In genomic region chr4:121272526-121272925, GRCh38 we compare ENCODE assay signal across 10 cellular contexts.
DNase-seq lines count a peak whose midpoint lies in the region; ATAC-seq lines count a peak whose summit lies in the region.
"Had no signal": no experiment of that assay in that cellular context is flagged by ENCODE, and none has a peak within 500 bp of the region (broad histone marks: within the 10 kb centered on the region; RNA-seq: fewer than 3 reads in every experiment).

No MANE protein-coding gene starts in this region.

- peaks cover 16% of the 10 kb centered on the region for H3K4me1 Mint-ChIP-seq in activated CD4-positive, alpha-beta memory T cell treated with anti-CD3 and anti-CD28 coated beads for 36 hours (ENCODE audit: low read depth)
- H3K4me1 Mint-ChIP-seq in naive thymus-derived CD8-positive, alpha-beta T cell = peaks cover 3 to 10% (median 8%) of the 10 kb centered on the region in 4 donors

- peak; percentile 82 for DNase-seq in A172 (ENCODE audit: low spot score)
- no peak for DNase-seq in activated CD4-positive, alpha-beta memory T cell treated with anti-CD3 and anti-CD28 coated beads for 36 hours
- no peak for DNase-seq in kidney glomerular epithelial cell (lab: John Stamatoyannopoulos, UW)
- DNase-seq in naive thymus-derived CD8-positive, alpha-beta T cell = no peak
- DNase-seq in activated CD4-positive, alpha-beta T cell treated with anti-CD3 and anti-CD28 coated beads for 48 hours = no peak
- DNase-seq in activated effector memory CD4-positive, alpha-beta T cell treated with Interleukin-2 at 50 U/mL for 16 hours = no peak
- DNase-seq: BE2C, testis had no signal

- no peaks in the 10 kb centered on the region for H3K9me3 Mint-ChIP-seq in activated CD4-positive, alpha-beta memory T cell treated with anti-CD3 and anti-CD28 coated beads for 36 hours
- no peaks in the 10 kb centered on the region for H3K9me3 Mint-ChIP-seq in naive thymus-derived CD8-positive, alpha-beta T cell

- CTCF ChIA-PET in activated CD4-positive, alpha-beta memory T cell treated with anti-CD3 and anti-CD28 coated beads for 36 hours (lab: Charles Lee) = interaction anchor here (1.0 to 5.2 kb wide), 5 partner anchors 21 to 84 kb away, joined by 4 to 33 read pairs (median 19); no protein-coding TSS in a partner anchor

- no peak overlapping the region for H3K4me3 Mint-ChIP-seq in activated CD4-positive, alpha-beta memory T cell treated with anti-CD3 and anti-CD28 coated beads for 36 hours
- H3K4me3 Mint-ChIP-seq in naive thymus-derived CD8-positive, alpha-beta T cell = no peak overlapping the region

- peak overlapping the region; percentile 56 for H3K27ac Mint-ChIP-seq in activated CD4-positive, alpha-beta memory T cell treated with anti-CD3 and anti-CD28 coated beads for 36 hours
- H3K27ac Mint-ChIP-seq in naive thymus-derived CD8-positive, alpha-beta T cell = no peak overlapping the region

- POLR2A ChIA-PET in activated CD4-positive, alpha-beta memory T cell treated with anti-CD3 and anti-CD28 coated beads for 36 hours (lab: Charles Lee) = interaction anchor here (0.8 to 1.7 kb wide), 6 partner anchors 16 to 80 kb away, joined by 3 to 11 read pairs (median 6); no protein-coding TSS in a partner anchor
- POLR2A ChIA-PET in naive thymus-derived CD8-positive, alpha-beta T cell (lab: Charles Lee) = no interaction called here

- H3K36me3 Mint-ChIP-seq in activated CD4-positive, alpha-beta memory T cell treated with anti-CD3 and anti-CD28 coated beads for 36 hours = no peaks in the 10 kb centered on the region
- H3K36me3 Mint-ChIP-seq in naive thymus-derived CD8-positive, alpha-beta T cell = no peaks in the 10 kb centered on the region

- intact Hi-C loops in activated CD4-positive, alpha-beta memory T cell treated with anti-CD3 and anti-CD28 coated beads for 36 hours (cut with micrococcal nuclease) = loop anchor here (1.0 to 5.0 kb wide), 2 partner anchors 16 to 230 kb away; no protein-coding TSS in a partner anchor

- ATAC-seq in GM19328 (IDR thresholded peaks at IDR 0.05; ENCODE audit: unreplicated experiment) (peak; percentile 45), HG03039 (IDR thresholded peaks at IDR 0.05; ENCODE audit: unreplicated experiment) (peak; percentile 93)
- no peak for ATAC-seq in naive thymus-derived CD8-positive, alpha-beta T cell

- H3K27me3 Mint-ChIP-seq in activated CD4-positive, alpha-beta memory T cell treated with anti-CD3 and anti-CD28 coated beads for 36 hours = peaks cover 7% of the 10 kb centered on the region
- H3K27me3 Mint-ChIP-seq in naive thymus-derived CD8-positive, alpha-beta T cell = peaks cover 0 to 22% (median 5%) of the 10 kb centered on the region in 5 donors

Comparison
In these comparisons a context has a peak if more than half of its experiments do, and no peak if none do; other contexts are left out.
1. ATAC-seq: peak in GM19328 (single experiment) and HG03039 (single experiment); none in naive thymus-derived CD8-positive, alpha-beta T cell (0 of 2).